Comparison of ENCODE assay signal across 8 cellular contexts in the genomic region with DNA sequence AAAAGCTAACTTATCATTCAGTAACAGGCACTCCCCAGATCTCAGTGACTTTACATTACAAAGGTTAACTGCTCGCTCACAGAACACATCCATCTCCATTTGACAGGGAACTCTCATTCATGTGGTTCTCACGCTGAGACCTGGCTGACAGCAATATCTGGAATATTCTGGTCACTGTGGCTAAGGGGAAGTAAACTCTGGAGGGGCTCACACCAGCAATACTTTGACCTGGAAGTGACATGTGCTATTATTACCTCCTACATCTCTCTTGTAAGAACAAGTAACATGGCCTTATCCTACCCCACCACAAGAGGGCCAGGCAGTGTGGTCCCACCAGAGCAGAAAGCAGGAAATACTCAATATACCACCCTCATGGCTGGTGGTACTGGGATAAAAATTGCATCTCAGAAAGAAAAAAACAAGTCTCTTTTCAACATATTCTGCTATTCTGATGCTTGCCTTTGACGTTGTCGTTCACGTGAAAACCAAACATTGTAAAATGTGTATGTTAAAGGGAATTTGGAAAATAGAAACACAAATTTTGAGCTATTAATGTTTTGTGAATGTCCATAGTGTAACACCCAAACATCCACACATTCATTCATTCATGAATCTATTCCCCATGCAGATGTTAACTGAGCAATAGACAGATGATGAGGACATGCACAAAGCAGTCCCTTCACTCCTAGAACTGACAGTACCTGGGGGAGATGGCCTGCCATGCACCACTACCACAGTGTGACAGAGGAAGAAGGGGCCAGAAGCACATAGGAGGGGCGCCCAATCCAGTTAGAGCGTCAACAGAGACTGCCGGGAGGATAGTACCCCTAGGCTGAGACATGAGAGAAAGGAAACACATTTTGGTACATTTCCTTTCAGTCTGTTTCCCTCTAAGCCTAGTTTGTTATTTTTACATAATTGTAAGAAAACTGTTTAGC.
DNase-seq lines count a peak whose midpoint lies in the region; ATAC-seq and TF ChIP-seq lines count a peak whose summit lies in the region.

No MANE protein-coding gene starts in this region.

- H3K27ac ChIP-seq in SK-N-SH (ENCODE audit: low read depth in 2 of 2, low read length in 1 of 2) (no peak overlapping the region), left lung (no peak overlapping the region), tibial nerve (no peak overlapping the region)

- no peak overlapping the region for H2AFZ ChIP-seq in SK-N-SH (ENCODE audit: low read depth)

- CTCF ChIA-PET in SK-N-SH (lab: Yijun Ruan, JAX): interaction anchor here (0.6 to 3.1 kb wide), 10 partner anchors 8 to 646 kb away, joined by 3 to 18 read pairs (median 3); no protein-coding TSS in a partner anchor

- DNase-seq in EH (ENCODE audit: low read depth): peak; percentile 44
- peak; percentile 64 for DNase-seq in KG1 (lab: John Stamatoyannopoulos, UW)
- DNase-seq in SK-N-SH: peak; percentile 14
- peak; percentile 34 for DNase-seq in activated naive CD8-positive, alpha-beta T cell treated with anti-CD3 and anti-CD28 coated beads, Interleukin-2, amount 50 U/mL, for 16 hours (ENCODE audit: low read depth, low spot score)
- DNase-seq in left lung: no peak
- DNase-seq in stimulated activated CD8-positive, alpha-beta memory T cell treated with anti-CD3 and anti-CD28 coated beads, Interleukin-7, amount 100 ng/mL, for 4 hours (ENCODE audit: low read depth in 2 of 2): peak; percentile 31 to 40
- DNase-seq in tibial nerve (ENCODE audit: low spot score in 2 of 2): no peak

- no peaks in the 10 kb centered on the region for H3K9me3 ChIP-seq in SK-N-SH
- no peaks in the 10 kb centered on the region for H3K9me3 ChIP-seq in left lung
- H3K9me3 ChIP-seq in tibial nerve: no peaks in the 10 kb centered on the region

- H3K4me1 ChIP-seq in SK-N-SH (ENCODE audit: control insufficient read depth in 1 of 2, insufficient read depth in 2 of 2, low read depth in 1 of 2, low read length in 1 of 2) (no peaks in the 10 kb centered on the region), left lung (no peaks in the 10 kb centered on the region), tibial nerve (no peaks in the 10 kb centered on the region)

- no peaks in the 10 kb centered on the region for H3K9me2 ChIP-seq in SK-N-SH

- H3K27me3 ChIP-seq in SK-N-SH (ENCODE audit: insufficient read depth) (peaks cover 7% of the 10 kb centered on the region; the same call in 1 of the 2 replicates), left lung (peaks cover 0 to 2% of the 10 kb centered on the region in 2 donors), tibial nerve (peaks cover 0 to 14% of the 10 kb centered on the region in 2 donors)

- H3K36me3 ChIP-seq in SK-N-SH (replicated peaks in 1 of 2; ENCODE audit: control insufficient read depth in 1 of 2, insufficient read depth in 2 of 2, low read length in 1 of 2): no peaks in the 10 kb centered on the region
- no peaks in the 10 kb centered on the region for H3K36me3 ChIP-seq in left lung
- no peaks in the 10 kb centered on the region for H3K36me3 ChIP-seq in tibial nerve

- no peaks in the 10 kb centered on the region for H3F3A ChIP-seq in SK-N-SH (replicated peaks; ENCODE audit: insufficient read depth)

- no peak overlapping the region; a peak in 1 of 4 replicates for H3K4me3 ChIP-seq in SK-N-SH (ENCODE audit: low read depth in 2 of 2, low read length in 1 of 2)
- no peak overlapping the region for H3K4me3 ChIP-seq in left lung
- H3K4me3 ChIP-seq in tibial nerve: no peak overlapping the region

- under 1% methylated on average over 8 of the region's 8 CpGs for WGBS in SK-N-SH (ENCODE audit: low lambda C conversion rate)
- WGBS in tibial nerve, 2 donors: 39 to 44% methylated on average over 8 of the region's 8 CpGs

- no peak overlapping the region for H3K9ac ChIP-seq in SK-N-SH

- ATAC-seq in GM21447 (IDR thresholded peaks at IDR 0.05; ENCODE audit: unreplicated experiment): peak; percentile 81
- ATAC-seq in left lung: peak; percentile 37

- H3K79me2 ChIP-seq in SK-N-SH (ENCODE audit: insufficient read depth): no peaks in the 10 kb centered on the region

- intact Hi-C loops in left lung (cut with DNase I): loop anchor here in 1 of 2 donors (5.0 kb wide), 1 partner anchor 245 kb away; no protein-coding TSS in a partner anchor

- no peak for TF ChIP-seq EP300 in SK-N-SH (IDR thresholded peaks at IDR 0.05; ENCODE audit: borderline replicate concordance in 1 of 2, low read depth in 1 of 2, low read length in 1 of 2)
- no peak for TF ChIP-seq EP300 in tibial nerve (IDR thresholded peaks at IDR 0.05)

- no peak for TF ChIP-seq POLR2A in tibial nerve (IDR thresholded peaks at IDR 0.05)

- POLR2A ChIA-PET in SK-N-SH (lab: Yijun Ruan, JAX): no interaction called here

- H4K20me1 ChIP-seq in SK-N-SH (ENCODE audit: insufficient read depth): no peaks in the 10 kb centered on the region

- H3K4me2 ChIP-seq in SK-N-SH: no peak overlapping the region

- TF ChIP-seq CTCF in SK-N-SH (IDR thresholded peaks at IDR 0.05): peak; percentile 68
- TF ChIP-seq CTCF in left lung (IDR thresholded peaks at IDR 0.05): peak in 1 of 2 donors; percentile 17
- TF ChIP-seq CTCF in tibial nerve (IDR thresholded peaks at IDR 0.05): peak in 2 of 5 experiments; percentile 16 to 29

- peak; percentile 43; the same call in 1 of the 2 replicates for TF ChIP-seq RAD21 in SK-N-SH (IDR thresholded peaks at IDR 0.05; ENCODE audit: low read length)

TF ChIP-seq in SK-N-SH, 30 proteins besides CTCF, POLR2A, EP300 and RAD21:
- TF ChIP-seq SMC3 (IDR thresholded peaks at IDR 0.05; ENCODE audit: low read depth, low read length): peak; percentile 70
- no peak for TF ChIP-seq MEF2A (IDR thresholded peaks at IDR 0.05; ENCODE audit: borderline replicate concordance, low read depth)

Comparison
In these comparisons a context has a peak if more than half of its experiments do, and no peak if none do; other contexts are left out.
1. DNase-seq: peak in EH (single experiment), KG1 (single experiment), SK-N-SH (single experiment), activated naive CD8-positive, alpha-beta T cell treated with anti-CD3 and anti-CD28 coated beads, Interleukin-2, amount 50 U/mL, for 16 hours (single experiment) and stimulated activated CD8-positive, alpha-beta memory T cell treated with anti-CD3 and anti-CD28 coated beads, Interleukin-7, amount 100 ng/mL, for 4 hours (2 of 2); none in left lung (0 of 2) and tibial nerve (0 of 2).